ENCODE assay signal across 8 cellular contexts in the genomic region with DNA sequence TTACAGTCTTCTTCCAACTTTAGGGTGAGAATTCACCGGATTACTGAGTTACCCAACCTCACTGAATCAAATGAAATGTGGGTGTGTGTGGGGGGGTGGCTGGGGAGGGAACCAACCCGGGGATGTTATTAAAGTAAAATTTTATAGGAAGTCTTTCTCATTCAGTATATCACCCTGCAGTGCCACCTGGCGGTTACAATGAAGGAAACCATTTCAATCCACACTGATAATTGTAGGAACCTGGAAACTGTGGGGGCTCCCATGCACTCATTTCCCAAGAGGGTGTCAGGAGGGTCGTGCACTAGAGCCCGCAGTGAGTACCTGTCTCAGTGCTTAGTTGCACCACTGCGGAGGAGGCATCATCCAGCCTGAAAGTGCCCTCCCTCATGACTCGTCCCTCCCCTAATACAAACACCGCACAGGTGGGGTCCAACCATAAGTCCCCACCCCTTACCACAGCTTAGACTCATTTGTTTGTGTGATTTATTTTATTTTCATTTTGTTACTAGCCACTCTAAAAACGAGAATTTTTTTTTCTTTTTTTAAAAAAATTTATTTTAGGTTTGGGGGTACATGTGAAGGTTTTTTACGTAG. TPM values are rescaled to one million over a fixed set of nuclear protein-coding genes. Genes with fewer than 3 reads are reported as not detected.
DNase-seq lines count a peak whose midpoint lies in the region; ATAC-seq, FAIRE-seq and TF ChIP-seq lines count a peak whose summit lies in the region.

No MANE protein-coding gene starts in this region.

- H3K9ac ChIP-seq in NT2/D1 (ENCODE audit: insufficient read length, low read depth) = no peak overlapping the region

- no peaks in the 10 kb centered on the region; the same call in 1 of the 2 replicates for H3K27me3 ChIP-seq in BE2C
- H3K27me3 ChIP-seq in NT2/D1 (ENCODE audit: insufficient read depth, insufficient read length) = no peaks in the 10 kb centered on the region

- DNase-seq in BE2C (peak; percentile 64), H54 (ENCODE audit: insufficient read length, low spot score) (peak; percentile 30), NT2/D1 (ENCODE audit: low read depth, low spot score) (peak; percentile 66), glomerular visceral epithelial cell (ENCODE audit: extremely low spot score) (peak; percentile 64), retina (peak; percentile 44), cerebellar nuclear complex (lab: John Stamatoyannopoulos, UW) (no peak)
- peak; percentile 2 for DNase-seq in activated gamma-delta T cell treated with anti-CD3 and anti-CD28 coated beads, Interleukin-2, amount 50 U/mL, for 16 hours (ENCODE audit: low read depth)

- no peaks in the 10 kb centered on the region for H3K4me1 ChIP-seq in BE2C
- H3K4me1 ChIP-seq in NT2/D1 (ENCODE audit: insufficient read depth, insufficient read length) = no peaks in the 10 kb centered on the region

- H3K36me3 ChIP-seq in BE2C = no peaks in the 10 kb centered on the region
- H3K36me3 ChIP-seq in NT2/D1 (ENCODE audit: insufficient read depth, insufficient read length, low read length) = no peaks in the 10 kb centered on the region

- H3K4me3 ChIP-seq in BE2C (ENCODE audit: low read depth, low read length) (no peak overlapping the region), NT2/D1 (ENCODE audit: insufficient read length, low read depth) (no peak overlapping the region)

- TF ChIP-seq POLR2A in H54 (IDR thresholded peaks at IDR 0.05; ENCODE audit: low read depth, low read length) = no peak

- FAIRE-seq in H54 (lab: Jason Lieb, UNC) = no peak

- ATAC-seq in GM19035 (IDR thresholded peaks at IDR 0.05; ENCODE audit: unreplicated experiment) = no peak

- H3K9me3 ChIP-seq in BE2C (no peaks in the 10 kb centered on the region), NT2/D1 (ENCODE audit: insufficient read depth, low read length) (peaks cover 2% of the 10 kb centered on the region; the same call in 1 of the 2 replicates)

- TF ChIP-seq CTCF in BE2C (IDR thresholded peaks at IDR 0.05; ENCODE audit: low read depth, low read length) = peak; percentile 67

RNA-seq across cellular contexts. Expression of gene IGSF5, which starts 29.1 kb away (rescaled TPM):
- polyA plus RNA-seq in BE2C (2012; ENCODE audit: insufficient read depth, insufficient read length, low read depth) = not detected

Comparison
In these comparisons a context has a peak if more than half of its experiments do, and no peak if none do; other contexts are left out.
1. DNase-seq: peak in BE2C (single experiment), H54 (single experiment), NT2/D1 (single experiment), activated gamma-delta T cell treated with anti-CD3 and anti-CD28 coated beads, Interleukin-2, amount 50 U/mL, for 16 hours (single experiment), glomerular visceral epithelial cell (single experiment) and retina (single experiment); none in cerebellar nuclear complex (0 of 2).